In the genomic region with DNA sequence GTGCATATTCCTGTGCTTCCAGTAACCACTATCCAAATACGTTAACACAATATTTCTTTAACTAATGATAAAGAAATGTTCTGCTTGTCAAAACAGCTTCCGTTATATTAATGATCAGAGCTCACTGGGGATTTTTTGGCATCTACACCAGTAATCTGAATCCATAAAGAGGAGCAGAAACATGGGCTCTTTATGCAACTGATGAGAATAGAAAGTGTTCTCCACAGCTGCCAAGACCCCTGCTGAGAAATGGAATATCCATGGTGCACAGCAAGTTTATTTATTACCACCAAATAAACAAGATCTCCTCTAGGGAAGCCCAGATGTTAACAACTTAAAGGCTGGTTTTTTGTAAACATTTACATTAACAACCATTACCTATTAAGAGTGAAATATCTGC, we compare ENCODE assay signal across 13 cellular contexts.
"Had no signal": no experiment of that assay in that cellular context is flagged by ENCODE, and none has a peak within 500 bp of the region (broad histone marks: within the 10 kb centered on the region; RNA-seq: fewer than 3 reads in every experiment).

No MANE protein-coding gene starts in this region.

- H3K4me3 Mint-ChIP-seq: mesothelial cell of epicardium; neural crest cell; stimulated activated naive CD8-positive, alpha-beta T cell treated with anti-CD3 and anti-CD28 coated beads, Interleukin-15, amount 100 ng/mL, for 72 hours; type B pancreatic cell had no signal

- H3K4me3 ChIP-seq: ascending aorta, lung, right lobe of liver, spleen had no signal

- H3K9me3 Mint-ChIP-seq: stimulated activated naive CD8-positive, alpha-beta T cell treated with anti-CD3 and anti-CD28 coated beads, Interleukin-15, amount 100 ng/mL, for 72 hours had no signal

- DNase-seq: activated CD4-positive, CD25-positive, alpha-beta regulatory T cell treated with anti-CD3 and anti-CD28 coated beads, Interleukin-2, amount 50 U/mL, for 72 hours; activated naive CD4-positive, alpha-beta T cell; activated T-cell treated with anti-CD3 and anti-CD28 coated beads for 4 hours; islet precursor cell; right lobe of liver; spleen; stimulated activated naive CD8-positive, alpha-beta T cell treated with anti-CD3 and anti-CD28 coated beads, Interleukin-15, amount 100 ng/mL, for 72 hours had no signal

- FAIRE-seq: colon had no signal

- H3K27ac Mint-ChIP-seq: mesothelial cell of epicardium; stimulated activated naive CD8-positive, alpha-beta T cell treated with anti-CD3 and anti-CD28 coated beads, Interleukin-15, amount 100 ng/mL, for 72 hours; type B pancreatic cell had no signal

- H3K4me1 Mint-ChIP-seq: mesothelial cell of epicardium; neural crest cell; stimulated activated naive CD8-positive, alpha-beta T cell treated with anti-CD3 and anti-CD28 coated beads, Interleukin-15, amount 100 ng/mL, for 72 hours had no signal
